Comparison of ENCODE assay signal across 33 cellular contexts in the genomic region with DNA sequence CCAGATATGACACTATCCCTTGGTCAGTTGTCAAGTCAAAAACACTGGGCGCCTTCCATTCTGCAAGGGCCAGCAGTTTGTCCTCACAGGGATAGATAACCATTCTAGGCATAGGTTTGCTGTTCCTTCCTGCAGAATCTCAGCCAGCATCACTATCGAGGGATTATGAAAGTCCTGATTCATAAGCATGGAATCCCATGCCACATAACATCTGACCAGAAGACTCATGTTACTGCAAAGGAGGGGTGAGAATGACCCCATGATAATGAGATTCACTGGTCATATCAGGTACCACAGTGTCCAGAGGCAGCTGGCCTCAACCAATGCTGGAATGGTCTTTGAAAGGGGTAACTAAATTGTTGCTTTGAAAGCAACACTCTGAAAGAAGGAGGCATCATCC.
DNase-seq lines count a peak whose midpoint lies in the region; ATAC-seq, FAIRE-seq and TF ChIP-seq lines count a peak whose summit lies in the region.
"Had no signal": no experiment of that assay in that cellular context is flagged by ENCODE, and none has a peak within 500 bp of the region (broad histone marks: within the 10 kb centered on the region; RNA-seq: fewer than 3 reads in every experiment).

No MANE protein-coding gene starts in this region.

- H3K4me3 ChIP-seq in brain microvascular endothelial cell (ENCODE audit: low read depth, low read length) (no peak overlapping the region), kidney epithelial cell (ENCODE audit: low read depth, low read length) (no peak overlapping the region), HepG2 (replicated peaks in 1 of 3; ENCODE audit: insufficient read depth in 1 of 3, low read depth in 2 of 3, low read length in 3 of 3) (no peak overlapping the region)
- H3K4me3 ChIP-seq: ascending aorta, gastroesophageal sphincter, GM12878, vagina had no signal

- BruUV-seq in HepG2 (replicated peaks; lab: Mats Ljungman, UMichigan): no TSS peak

- no peak overlapping the region for H3K27ac ChIP-seq in brain microvascular endothelial cell
- no peak overlapping the region for H3K27ac ChIP-seq in HepG2 (ENCODE audit: extremely low read length, insufficient read depth, low read length)
- H3K27ac ChIP-seq: ascending aorta, gastroesophageal sphincter, HL-60, vagina had no signal

- no peaks in the 10 kb centered on the region for H3K79me2 ChIP-seq in HepG2 (ENCODE audit: insufficient read depth, low read length)

- no peak for ATAC-seq in activated CD4-positive, alpha-beta T cell treated with anti-CD3 and anti-CD28 coated beads for 36 hours
- no peak for ATAC-seq in HepG2
- ATAC-seq: esophagus mucosa; gastroesophageal sphincter; GM12878; sciatic nerve; stimulated activated naive CD8-positive, alpha-beta T cell treated with anti-CD3 and anti-CD28 coated beads, Interleukin-15, amount 100 ng/mL, for 72 hours; T-cell had no signal

- no peak overlapping the region for H2AFZ ChIP-seq in HepG2 (ENCODE audit: low read length)

- peak; percentile 13 for DNase-seq in HT1080 (ENCODE audit: low read depth)
- peak; percentile 1 for DNase-seq in brain microvascular endothelial cell
- peak; percentile 7 for DNase-seq in kidney epithelial cell (ENCODE audit: low read depth)
- peak; percentile 31 for DNase-seq in urothelium cell line (ENCODE audit: low spot score)
- DNase-seq in hippocampal formation (lab: John Stamatoyannopoulos, UW): no peak
- DNase-seq in activated CD4-positive, alpha-beta T cell treated with anti-CD3 and anti-CD28 coated beads for 36 hours: no peak
- no peak for DNase-seq in HepG2 (ENCODE audit: low spot score)
- DNase-seq: activated CD4-positive, alpha-beta T cell treated with anti-CD3 and anti-CD28 coated beads, Interleukin-2, amount 10 ng/mL, durations not matched to agents 7 days and 5 days; activated gamma-delta T cell treated with Interleukin-2 at 50 U/mL for 16 hours; activated naive CD8-positive, alpha-beta T cell treated with anti-CD3 and anti-CD28 coated beads, Interleukin-2, amount 10 ng/mL, durations not matched to agents 7 days and 5 days; activated T-cell treated with anti-CD3 and anti-CD28 coated beads, Interleukin-2, amount 50 U/mL, for 48 hours; CD8-positive, alpha-beta memory T cell; dermis blood vessel endothelial cell; endodermal cell; H7; naive B cell; NCI-H146; NCI-H2107; NCI-H446; NCI-H82; RPMI8226; stimulated activated CD4-positive, alpha-beta T cell treated with anti-CD3 and anti-CD28 coated beads, Interleukin-12 subunit alpha, Interleukin-12 subunit beta, amount 100 ng/mL, for 4 hours; stimulated activated CD4-positive, alpha-beta T cell treated with anti-CD3 and anti-CD28 coated beads, Interleukin-2, amount 100 ng/mL, for 48 hours; stimulated activated naive CD8-positive, alpha-beta T cell treated with anti-CD3 and anti-CD28 coated beads, Interleukin-15, amount 100 ng/mL, for 72 hours; T-cell had no signal

- H3K27me3 ChIP-seq in brain microvascular endothelial cell (replicated peaks): no peaks in the 10 kb centered on the region
- no peaks in the 10 kb centered on the region for H3K27me3 ChIP-seq in kidney epithelial cell (ENCODE audit: control insufficient read depth, insufficient read depth, low read length)
- no peaks in the 10 kb centered on the region for H3K27me3 ChIP-seq in HepG2 (ENCODE audit: control insufficient read depth in 1 of 2, insufficient read depth in 2 of 2, low read length in 2 of 2)
- H3K27me3 ChIP-seq: ascending aorta, gastroesophageal sphincter, vagina had no signal

- TF ChIP-seq CTCF in brain microvascular endothelial cell (IDR thresholded peaks at IDR 0.05; ENCODE audit: low read depth, low read length, missing control alignments) (no peak), kidney epithelial cell (IDR thresholded peaks at IDR 0.05; ENCODE audit: insufficient read depth, low read length, poor library complexity, severe bottlenecking) (no peak), HepG2 (CRISPR knock-in tag; IDR thresholded peaks at IDR 0.05) (no peak)

- H3K27ac Mint-ChIP-seq in activated CD4-positive, alpha-beta T cell treated with anti-CD3 and anti-CD28 coated beads for 36 hours: no peak overlapping the region
- H3K27ac Mint-ChIP-seq: activated CD4-positive, alpha-beta T cell treated with anti-CD3 and anti-CD28 coated beads, Interleukin-2, amount 10 ng/mL, durations not matched to agents 7 days and 5 days; activated naive CD8-positive, alpha-beta T cell treated with anti-CD3 and anti-CD28 coated beads, Interleukin-2, amount 10 ng/mL, durations not matched to agents 7 days and 5 days; CD8-positive, alpha-beta memory T cell; endodermal cell; naive B cell; stimulated activated naive CD8-positive, alpha-beta T cell treated with anti-CD3 and anti-CD28 coated beads, Interleukin-15, amount 100 ng/mL, for 72 hours; T-cell had no signal

- CTCF ChIA-PET in activated CD4-positive, alpha-beta T cell treated with anti-CD3 and anti-CD28 coated beads for 36 hours (lab: Charles Lee): no interaction called here
- CTCF ChIA-PET in HepG2 (lab: Yijun Ruan, JAX; ENCODE audit: low intra/inter-chr PET ratio, low total read pairs): no interaction called here

- no peaks in the 10 kb centered on the region for H3K36me3 Mint-ChIP-seq in activated CD4-positive, alpha-beta T cell treated with anti-CD3 and anti-CD28 coated beads for 36 hours (ENCODE audit: low read depth)
- H3K36me3 Mint-ChIP-seq: activated naive CD8-positive, alpha-beta T cell treated with anti-CD3 and anti-CD28 coated beads, Interleukin-2, amount 10 ng/mL, durations not matched to agents 7 days and 5 days; CD8-positive, alpha-beta memory T cell; naive B cell; T-cell had no signal

- intact Hi-C loops in activated CD4-positive, alpha-beta T cell treated with anti-CD3 and anti-CD28 coated beads for 36 hours (cut with DNase I, micrococcal nuclease): no loop called here
- intact Hi-C loops in HepG2 (cut with micrococcal nuclease; ENCODE audit: unreplicated experiment): no loop called here

- H3K4me1 Mint-ChIP-seq in activated CD4-positive, alpha-beta T cell treated with anti-CD3 and anti-CD28 coated beads for 36 hours: no peaks in the 10 kb centered on the region
- H3K4me1 Mint-ChIP-seq: activated CD4-positive, alpha-beta T cell treated with anti-CD3 and anti-CD28 coated beads, Interleukin-2, amount 10 ng/mL, durations not matched to agents 7 days and 5 days; activated naive CD8-positive, alpha-beta T cell treated with anti-CD3 and anti-CD28 coated beads, Interleukin-2, amount 10 ng/mL, durations not matched to agents 7 days and 5 days; CD8-positive, alpha-beta memory T cell; endodermal cell; naive B cell; stimulated activated naive CD8-positive, alpha-beta T cell treated with anti-CD3 and anti-CD28 coated beads, Interleukin-15, amount 100 ng/mL, for 72 hours; T-cell had no signal

- WGBS in HepG2 (ENCODE audit: low lambda C conversion rate): no CpG with 5 or more reads among the region's 2 CpGs

- no peak for TF ChIP-seq RAD21 in HepG2 (CRISPR knock-in tag; IDR thresholded peaks at IDR 0.05)

- TF ChIP-seq EP300 in HepG2 (IDR thresholded peaks at IDR 0.05; ENCODE audit: low read depth in 2 of 2, low read length in 2 of 2): no peak
- no peak for TF ChIP-seq EP300 in HepG2 (CRISPR knock-in tag; IDR thresholded peaks at IDR 0.05; ENCODE audit: borderline replicate concordance)

- H3K9ac ChIP-seq in HepG2 (ENCODE audit: insufficient read depth, low read depth, low read length): no peak overlapping the region

- no peak for TF ChIP-seq POLR2A in HepG2 (IDR thresholded peaks at IDR 0.05; ENCODE audit: insufficient read depth in 1 of 2, low read depth in 2 of 2, low read length in 2 of 2)

- peaks cover 5% of the 10 kb centered on the region for H3K27me3 Mint-ChIP-seq in activated CD4-positive, alpha-beta T cell treated with anti-CD3 and anti-CD28 coated beads for 36 hours
- H3K27me3 Mint-ChIP-seq: activated CD4-positive, alpha-beta T cell treated with anti-CD3 and anti-CD28 coated beads, Interleukin-2, amount 10 ng/mL, durations not matched to agents 7 days and 5 days; activated naive CD8-positive, alpha-beta T cell treated with anti-CD3 and anti-CD28 coated beads, Interleukin-2, amount 10 ng/mL, durations not matched to agents 7 days and 5 days had no signal

- H3K4me1 ChIP-seq in HepG2 (ENCODE audit: insufficient read depth, low read length): no peaks in the 10 kb centered on the region
- H3K4me1 ChIP-seq: ascending aorta, gastroesophageal sphincter, vagina had no signal

- H3K36me3 ChIP-seq in brain microvascular endothelial cell (replicated peaks): no peaks in the 10 kb centered on the region
- no peaks in the 10 kb centered on the region for H3K36me3 ChIP-seq in kidney epithelial cell (ENCODE audit: control insufficient read depth, insufficient read depth, low read length)
- H3K36me3 ChIP-seq in HepG2 (replicated peaks in 1 of 2; ENCODE audit: control insufficient read depth in 1 of 2, insufficient read depth in 2 of 2, low read length in 2 of 2): no peaks in the 10 kb centered on the region
- H3K36me3 ChIP-seq: ascending aorta, gastroesophageal sphincter, vagina had no signal

- no peak for FAIRE-seq in urothelium cell line (lab: Jason Lieb, UNC)
- FAIRE-seq in HepG2 (lab: Jason Lieb, UNC): no peak
- FAIRE-seq: GM12878, islet of Langerhans had no signal

- H3K9me3 Mint-ChIP-seq in activated CD4-positive, alpha-beta T cell treated with anti-CD3 and anti-CD28 coated beads for 36 hours (ENCODE audit: low read depth): no peaks in the 10 kb centered on the region
- H3K9me3 Mint-ChIP-seq: activated CD4-positive, alpha-beta T cell treated with anti-CD3 and anti-CD28 coated beads, Interleukin-2, amount 10 ng/mL, durations not matched to agents 7 days and 5 days; activated naive CD8-positive, alpha-beta T cell treated with anti-CD3 and anti-CD28 coated beads, Interleukin-2, amount 10 ng/mL, durations not matched to agents 7 days and 5 days; naive B cell; stimulated activated naive CD8-positive, alpha-beta T cell treated with anti-CD3 and anti-CD28 coated beads, Interleukin-15, amount 100 ng/mL, for 72 hours; T-cell had no signal

- H3K4me3 Mint-ChIP-seq in activated CD4-positive, alpha-beta T cell treated with anti-CD3 and anti-CD28 coated beads for 36 hours: no peak overlapping the region
- H3K4me3 Mint-ChIP-seq: activated CD4-positive, alpha-beta T cell treated with anti-CD3 and anti-CD28 coated beads, Interleukin-2, amount 10 ng/mL, durations not matched to agents 7 days and 5 days; activated naive CD8-positive, alpha-beta T cell treated with anti-CD3 and anti-CD28 coated beads, Interleukin-2, amount 10 ng/mL, durations not matched to agents 7 days and 5 days; CD8-positive, alpha-beta memory T cell; endodermal cell; naive B cell; stimulated activated naive CD8-positive, alpha-beta T cell treated with anti-CD3 and anti-CD28 coated beads, Interleukin-15, amount 100 ng/mL, for 72 hours; T-cell had no signal

- no peak overlapping the region for H3K4me2 ChIP-seq in HepG2 (ENCODE audit: low read depth, low read length)

- POLR2A ChIA-PET in activated CD4-positive, alpha-beta T cell treated with anti-CD3 and anti-CD28 coated beads for 36 hours (lab: Charles Lee): no interaction called here
- POLR2A ChIA-PET in HepG2 (lab: Yijun Ruan, JAX): no interaction called here

- no peaks in the 10 kb centered on the region for H4K20me1 ChIP-seq in HepG2 (ENCODE audit: insufficient read depth, low read length)

- no peaks in the 10 kb centered on the region for H3K9me3 ChIP-seq in HepG2 (ENCODE audit: low read length)
- H3K9me3 ChIP-seq: ascending aorta, gastroesophageal sphincter, vagina had no signal

- in situ Hi-C loops in brain microvascular endothelial cell (cut with HindIII; ENCODE audit: low pct_ligation_motif_present, low sequenced_read_pairs): no loop called here
- in situ Hi-C loops in HepG2 (cut with HindIII; ENCODE audit: extremely low pct_ligation_motif_present, low pct_unique_long_range_greater_than_20kb): no loop called here

Comparison
In these comparisons a context has a peak if more than half of its experiments do, and no peak if none do; other contexts are left out.
1. DNase-seq: peak in HT1080 (single experiment), brain microvascular endothelial cell (single experiment), kidney epithelial cell (single experiment) and urothelium cell line (single experiment); none in hippocampal formation (0 of 2), activated CD4-positive, alpha-beta T cell treated with anti-CD3 and anti-CD28 coated beads for 36 hours (single experiment) and HepG2 (single experiment).